ENCODE assay signal across 9 cellular contexts in genomic region chr14:80621701-80622100, GRCh38.
DNase-seq lines count a peak whose midpoint lies in the region; ATAC-seq lines count a peak whose summit lies in the region.
"Had no signal": no experiment of that assay in that cellular context is flagged by ENCODE, and none has a peak within 500 bp of the region (broad histone marks: within the 10 kb centered on the region; RNA-seq: fewer than 3 reads in every experiment).

No MANE protein-coding gene starts in this region.

- peak in 1 of 2 experiments; percentile 49 for DNase-seq in SJSA1 (ENCODE audit: low read depth in 1 of 2, low spot score in 2 of 2)
- peak; percentile 48 for DNase-seq in renal cortical epithelial cell (ENCODE audit: low read depth)
- no peak for DNase-seq in natural killer cell treated with Interleukin-12 subunit alpha and Interleukin-12 subunit beta and Interleukin-15 and Interleukin-18, amount 100 ng/mL, for 72 hours (ENCODE audit: low spot score)
- no peak for DNase-seq in stimulated activated CD8-positive, alpha-beta memory T cell treated with anti-CD3 and anti-CD28 coated beads, Interleukin-4, amount 100 ng/mL, for 48 hours
- DNase-seq: activated CD8-positive, alpha-beta memory T cell treated with anti-CD3 and anti-CD28 coated beads, Interleukin-2, amount 50 U/mL, for 48 hours; central memory CD4-positive, alpha-beta T cell had no signal

- peaks cover 11% of the 10 kb centered on the region for H3K9me3 Mint-ChIP-seq in natural killer cell treated with Interleukin-12 subunit alpha and Interleukin-12 subunit beta and Interleukin-15 and Interleukin-18, amount 100 ng/mL, for 72 hours

- H3K27me3 ChIP-seq in SJSA1 (replicated peaks), result no peaks in the 10 kb centered on the region

- H3K4me3 Mint-ChIP-seq in natural killer cell treated with Interleukin-12 subunit alpha and Interleukin-12 subunit beta and Interleukin-15 and Interleukin-18, amount 100 ng/mL, for 72 hours, result no peak overlapping the region

- no peaks in the 10 kb centered on the region for H3K9me3 ChIP-seq in SJSA1 (replicated peaks)

- H3K27ac ChIP-seq in SJSA1, result peak overlapping the region; percentile 49

- H3K27me3 Mint-ChIP-seq in natural killer cell treated with Interleukin-12 subunit alpha and Interleukin-12 subunit beta and Interleukin-15 and Interleukin-18, amount 100 ng/mL, for 72 hours, result no peaks in the 10 kb centered on the region

- ATAC-seq in GM18909 (IDR thresholded peaks at IDR 0.05; ENCODE audit: poor library complexity, unreplicated experiment) (peak; percentile 82), HG02840 (IDR thresholded peaks at IDR 0.05; ENCODE audit: low FRiP score, unreplicated experiment) (peak; percentile 83), HG02870 (IDR thresholded peaks at IDR 0.05; ENCODE audit: unreplicated experiment) (no peak)
- no peak for ATAC-seq in natural killer cell treated with Interleukin-12 subunit alpha and Interleukin-12 subunit beta and Interleukin-15 and Interleukin-18, amount 100 ng/mL, for 72 hours

- no peaks in the 10 kb centered on the region for H3K36me3 ChIP-seq in SJSA1

- H3K4me1 Mint-ChIP-seq in natural killer cell treated with Interleukin-12 subunit alpha and Interleukin-12 subunit beta and Interleukin-15 and Interleukin-18, amount 100 ng/mL, for 72 hours (ENCODE audit: low read depth in 2 of 2), result no peaks in the 10 kb centered on the region

- H3K36me3 Mint-ChIP-seq in natural killer cell treated with Interleukin-12 subunit alpha and Interleukin-12 subunit beta and Interleukin-15 and Interleukin-18, amount 100 ng/mL, for 72 hours, result peaks cover 9% of the 10 kb centered on the region

- no peak overlapping the region for H3K4me3 ChIP-seq in SJSA1

- H3K4me1 ChIP-seq in SJSA1 (replicated peaks), result peaks cover 21% of the 10 kb centered on the region

- H3K27ac Mint-ChIP-seq in natural killer cell treated with Interleukin-12 subunit alpha and Interleukin-12 subunit beta and Interleukin-15 and Interleukin-18, amount 100 ng/mL, for 72 hours, result no peak overlapping the region

Comparison
In these comparisons a context has a peak if more than half of its experiments do, and no peak if none do; other contexts are left out.
1. ATAC-seq: peak in GM18909 (single experiment) and HG02840 (single experiment); none in HG02870 (single experiment) and natural killer cell treated with Interleukin-12 subunit alpha and Interleukin-12 subunit beta and Interleukin-15 and Interleukin-18, amount 100 ng/mL, for 72 hours (0 of 2).